Comparison of ENCODE assay signal across 14 cellular contexts in genomic region chr17:27477050-27477647, GRCh38. TPM values are rescaled to one million over a fixed set of nuclear protein-coding genes. Genes with fewer than 3 reads are reported as not detected.
DNase-seq lines count a peak whose midpoint lies in the region; ATAC-seq and TF ChIP-seq lines count a peak whose summit lies in the region.
"Had no signal": no experiment of that assay in that cellular context is flagged by ENCODE, and none has a peak within 500 bp of the region (broad histone marks: within the 10 kb centered on the region; RNA-seq: fewer than 3 reads in every experiment).

No MANE protein-coding gene starts in this region.

- H3K9me3 Mint-ChIP-seq in activated CD4-positive, alpha-beta T cell treated with anti-CD3 and anti-CD28 coated beads, Interleukin-2, amount 10 ng/mL, durations not matched to agents 7 days and 5 days: no peaks in the 10 kb centered on the region
- H3K9me3 Mint-ChIP-seq in natural killer cell: no peaks in the 10 kb centered on the region
- H3K9me3 Mint-ChIP-seq in naive thymus-derived CD4-positive, alpha-beta T cell: peaks cover 0 to 2% (median 0%) of the 10 kb centered on the region in 11 donors

- no peaks in the 10 kb centered on the region for H3K27me3 ChIP-seq in naive thymus-derived CD4-positive, alpha-beta T cell (ENCODE audit: control insufficient read depth in 2 of 2, insufficient read depth in 2 of 2, low read length in 2 of 2)
- H3K27me3 ChIP-seq: transverse colon had no signal

- TF ChIP-seq CTCF in natural killer cell (IDR thresholded peaks at IDR 0.05): no peak

- H3K36me3 ChIP-seq in naive thymus-derived CD4-positive, alpha-beta T cell (ENCODE audit: control insufficient read depth in 2 of 3, insufficient read depth in 3 of 3, low read length in 3 of 3): no peaks in the 10 kb centered on the region
- H3K36me3 ChIP-seq: transverse colon had no signal

- no peak for DNase-seq in activated CD4-positive, alpha-beta T cell treated with anti-CD3 and anti-CD28 coated beads, Interleukin-2, amount 10 ng/mL, durations not matched to agents 7 days and 5 days
- no peak for DNase-seq in activated CD4-positive, alpha-beta T cell treated with anti-CD3 and anti-CD28 coated beads for 1 hour
- DNase-seq in NCI-H82 (lab: John Stamatoyannopoulos, UW): peak; percentile 58
- DNase-seq in natural killer cell: no peak
- DNase-seq in naive thymus-derived CD4-positive, alpha-beta T cell: no peak
- DNase-seq: activated effector memory CD4-positive, alpha-beta T cell treated with Interleukin-2 at 50 U/mL for 16 hours; central memory CD4-positive, alpha-beta T cell; right cardiac atrium; transverse colon had no signal

- H3K9me3 ChIP-seq in naive thymus-derived CD4-positive, alpha-beta T cell (ENCODE audit: control insufficient read depth in 2 of 3, low read length in 3 of 3): no peaks in the 10 kb centered on the region
- H3K9me3 ChIP-seq: transverse colon had no signal

- H3K4me1 Mint-ChIP-seq in activated CD4-positive, alpha-beta T cell treated with anti-CD3 and anti-CD28 coated beads, Interleukin-2, amount 10 ng/mL, durations not matched to agents 7 days and 5 days: peaks cover 96% of the 10 kb centered on the region
- peaks cover 67 to 84% of the 10 kb centered on the region in 2 donors for H3K4me1 Mint-ChIP-seq in natural killer cell
- H3K4me1 Mint-ChIP-seq in naive thymus-derived CD4-positive, alpha-beta T cell: peaks cover 47 to 92% (median 65%) of the 10 kb centered on the region in 7 donors

- H3K27me3 Mint-ChIP-seq in activated CD4-positive, alpha-beta T cell treated with anti-CD3 and anti-CD28 coated beads, Interleukin-2, amount 10 ng/mL, durations not matched to agents 7 days and 5 days: no peaks in the 10 kb centered on the region
- H3K27me3 Mint-ChIP-seq in natural killer cell (ENCODE audit: low read depth in 2 of 2): no peaks in the 10 kb centered on the region
- no peaks in the 10 kb centered on the region for H3K27me3 Mint-ChIP-seq in naive thymus-derived CD4-positive, alpha-beta T cell

- intact Hi-C loops in natural killer cell (cut with micrococcal nuclease): no loop called here
- intact Hi-C loops in naive thymus-derived CD4-positive, alpha-beta T cell (cut with micrococcal nuclease): loop anchor here in 1 of 2 donors (10.0 kb wide), 1 partner anchor 68 kb away; no protein-coding TSS in a partner anchor

- H3K4me1 ChIP-seq in naive thymus-derived CD4-positive, alpha-beta T cell (ENCODE audit: control insufficient read depth in 2 of 2, insufficient read depth in 2 of 2, low read length in 2 of 2): peaks cover 32 to 45% of the 10 kb centered on the region in 2 donors

- CTCF ChIA-PET in activated CD4-positive, alpha-beta T cell treated with anti-CD3 and anti-CD28 coated beads, Interleukin-2, amount 10 ng/mL, durations not matched to agents 7 days and 5 days (lab: Charles Lee): interaction anchor here (1.0 kb wide), 1 partner anchor 16 kb away, joined by 3 read pairs; no protein-coding TSS in a partner anchor
- CTCF ChIA-PET in naive thymus-derived CD4-positive, alpha-beta T cell (lab: Charles Lee): no interaction called here

- no peak overlapping the region for H3K4me3 ChIP-seq in naive thymus-derived CD4-positive, alpha-beta T cell (ENCODE audit: low read length)
- H3K4me3 ChIP-seq: transverse colon had no signal

- peak; percentile 37 for ATAC-seq in GM21447 (IDR thresholded peaks at IDR 0.05; ENCODE audit: unreplicated experiment)
- ATAC-seq in natural killer cell: no peak
- ATAC-seq in HG02884 (IDR thresholded peaks at IDR 0.05; ENCODE audit: unreplicated experiment): no peak
- no peak for ATAC-seq in SK-N-SH treated with all-trans-retinoic acid at 6 μM for 48 hours
- ATAC-seq in naive thymus-derived CD4-positive, alpha-beta T cell: no peak
- ATAC-seq: HCT116, right cardiac atrium had no signal

- H3K4me3 Mint-ChIP-seq in activated CD4-positive, alpha-beta T cell treated with anti-CD3 and anti-CD28 coated beads, Interleukin-2, amount 10 ng/mL, durations not matched to agents 7 days and 5 days: no peak overlapping the region
- H3K4me3 Mint-ChIP-seq in natural killer cell: no peak overlapping the region
- H3K4me3 Mint-ChIP-seq in naive thymus-derived CD4-positive, alpha-beta T cell: peak overlapping the region in 1 of 10 donors; percentile 44

- POLR2A ChIA-PET in activated CD4-positive, alpha-beta T cell treated with anti-CD3 and anti-CD28 coated beads, Interleukin-2, amount 10 ng/mL, durations not matched to agents 7 days and 5 days (lab: Charles Lee): no interaction called here
- POLR2A ChIA-PET in naive thymus-derived CD4-positive, alpha-beta T cell (lab: Charles Lee): no interaction called here

- H3K27ac Mint-ChIP-seq in activated CD4-positive, alpha-beta T cell treated with anti-CD3 and anti-CD28 coated beads, Interleukin-2, amount 10 ng/mL, durations not matched to agents 7 days and 5 days: peak overlapping the region; percentile 39
- H3K27ac Mint-ChIP-seq in natural killer cell: peak overlapping the region; percentile 64 to 74
- peak overlapping the region in 2 of 9 donors; percentile 20 to 68 for H3K27ac Mint-ChIP-seq in naive thymus-derived CD4-positive, alpha-beta T cell

- peaks cover 4% of the 10 kb centered on the region for H3K36me3 Mint-ChIP-seq in activated CD4-positive, alpha-beta T cell treated with anti-CD3 and anti-CD28 coated beads, Interleukin-2, amount 10 ng/mL, durations not matched to agents 7 days and 5 days (ENCODE audit: low read depth)
- H3K36me3 Mint-ChIP-seq in natural killer cell: no peaks in the 10 kb centered on the region
- H3K36me3 Mint-ChIP-seq in naive thymus-derived CD4-positive, alpha-beta T cell: peaks cover 0 to 15% (median 0%) of the 10 kb centered on the region in 5 donors

- H3K27ac ChIP-seq in naive thymus-derived CD4-positive, alpha-beta T cell (ENCODE audit: low read depth, low read length): no peak overlapping the region
- H3K27ac ChIP-seq: RWPE1, transverse colon had no signal

TF ChIP-seq in SK-N-SH treated with all-trans-retinoic acid at 6 μM for 48 hours, 23 proteins besides CTCF, POLR2A, EP300 and RAD21:
- TF ChIP-seq ZFP3 (CRISPR knock-in tag; IDR thresholded peaks at IDR 0.05) (no peak), OSR1 (CRISPR knock-in tag; IDR thresholded peaks at IDR 0.05) (no peak), ZNF8 (CRISPR knock-in tag; IDR thresholded peaks at IDR 0.05) (no peak), TOX (CRISPR knock-in tag; IDR thresholded peaks at IDR 0.05; ENCODE audit: borderline replicate concordance) (no peak), CSRNP3 (CRISPR knock-in tag; IDR thresholded peaks at IDR 0.05) (no peak), TCF4 (CRISPR knock-in tag; IDR thresholded peaks at IDR 0.05; ENCODE audit: borderline replicate concordance) (no peak), ZNF70 (CRISPR knock-in tag; IDR thresholded peaks at IDR 0.05) (no peak), POU6F1 (CRISPR knock-in tag; IDR thresholded peaks at IDR 0.05; ENCODE audit: borderline replicate concordance, low read depth) (no peak), RARB (CRISPR knock-in tag; IDR thresholded peaks at IDR 0.05) (no peak), ISL1 (CRISPR knock-in tag; IDR thresholded peaks at IDR 0.05) (no peak), ARNTL (CRISPR knock-in tag; IDR thresholded peaks at IDR 0.05; ENCODE audit: borderline replicate concordance, low read depth) (no peak), ZFP30 (CRISPR knock-in tag; IDR thresholded peaks at IDR 0.05) (no peak), GLIS3 (CRISPR knock-in tag; IDR thresholded peaks at IDR 0.05) (no peak)
TF ChIP-seq in SK-N-SH treated with all-trans-retinoic acid at 6 μM for 48 hours: peak in this region for 0.

RNA-seq across cellular contexts. Expression of gene KSR1, which starts 20.9 kb away (rescaled TPM):
- total RNA-seq in activated CD4-positive, alpha-beta T cell treated with anti-CD3 and anti-CD28 coated beads, Interleukin-2, amount 10 ng/mL, durations not matched to agents 7 days and 5 days: 10 to 100 TPM; 43.1 to 45.7 TPM
- total RNA-seq in natural killer cell: 10 to 100 TPM; 46.4 to 63.1 (median 59.2) TPM
- total RNA-seq in naive thymus-derived CD4-positive, alpha-beta T cell: 10 to 100 TPM; 22.5 to 96.4 (median 27.8) TPM
- 1 to 10 TPM in 1 of 2 donors, under 1 TPM in 1; 0.52 to 1.8 TPM for polyA plus RNA-seq in naive thymus-derived CD4-positive, alpha-beta T cell
